Comparison of ENCODE assay signal across 1 cellular context in the genomic region with DNA sequence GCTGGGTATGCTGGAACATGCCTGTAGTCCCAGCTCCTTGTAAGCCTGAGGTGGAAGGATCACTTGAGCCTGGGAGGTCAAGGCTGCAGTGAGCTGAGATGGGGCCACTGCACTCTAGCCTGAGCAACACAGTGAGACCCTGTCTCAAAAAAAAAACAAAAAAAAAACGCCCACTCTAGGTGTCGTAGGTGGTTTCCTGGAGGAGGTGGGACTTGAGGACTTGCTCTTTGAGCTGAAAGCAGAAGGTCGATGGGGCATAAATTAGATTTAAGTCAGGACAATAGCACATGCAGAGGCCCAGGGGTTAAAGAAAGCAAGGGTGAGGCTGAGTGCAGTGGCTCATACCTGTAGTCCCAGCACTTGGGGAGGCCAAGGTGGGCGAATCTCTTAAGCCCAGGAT.
TF ChIP-seq lines count a peak whose summit lies in the region.

No MANE protein-coding gene starts in this region.

TF ChIP-seq in WTC11, 78 proteins besides CTCF, POLR2A, EP300 and RAD21 (continued from another document):
- TF ChIP-seq, protein P1, sequence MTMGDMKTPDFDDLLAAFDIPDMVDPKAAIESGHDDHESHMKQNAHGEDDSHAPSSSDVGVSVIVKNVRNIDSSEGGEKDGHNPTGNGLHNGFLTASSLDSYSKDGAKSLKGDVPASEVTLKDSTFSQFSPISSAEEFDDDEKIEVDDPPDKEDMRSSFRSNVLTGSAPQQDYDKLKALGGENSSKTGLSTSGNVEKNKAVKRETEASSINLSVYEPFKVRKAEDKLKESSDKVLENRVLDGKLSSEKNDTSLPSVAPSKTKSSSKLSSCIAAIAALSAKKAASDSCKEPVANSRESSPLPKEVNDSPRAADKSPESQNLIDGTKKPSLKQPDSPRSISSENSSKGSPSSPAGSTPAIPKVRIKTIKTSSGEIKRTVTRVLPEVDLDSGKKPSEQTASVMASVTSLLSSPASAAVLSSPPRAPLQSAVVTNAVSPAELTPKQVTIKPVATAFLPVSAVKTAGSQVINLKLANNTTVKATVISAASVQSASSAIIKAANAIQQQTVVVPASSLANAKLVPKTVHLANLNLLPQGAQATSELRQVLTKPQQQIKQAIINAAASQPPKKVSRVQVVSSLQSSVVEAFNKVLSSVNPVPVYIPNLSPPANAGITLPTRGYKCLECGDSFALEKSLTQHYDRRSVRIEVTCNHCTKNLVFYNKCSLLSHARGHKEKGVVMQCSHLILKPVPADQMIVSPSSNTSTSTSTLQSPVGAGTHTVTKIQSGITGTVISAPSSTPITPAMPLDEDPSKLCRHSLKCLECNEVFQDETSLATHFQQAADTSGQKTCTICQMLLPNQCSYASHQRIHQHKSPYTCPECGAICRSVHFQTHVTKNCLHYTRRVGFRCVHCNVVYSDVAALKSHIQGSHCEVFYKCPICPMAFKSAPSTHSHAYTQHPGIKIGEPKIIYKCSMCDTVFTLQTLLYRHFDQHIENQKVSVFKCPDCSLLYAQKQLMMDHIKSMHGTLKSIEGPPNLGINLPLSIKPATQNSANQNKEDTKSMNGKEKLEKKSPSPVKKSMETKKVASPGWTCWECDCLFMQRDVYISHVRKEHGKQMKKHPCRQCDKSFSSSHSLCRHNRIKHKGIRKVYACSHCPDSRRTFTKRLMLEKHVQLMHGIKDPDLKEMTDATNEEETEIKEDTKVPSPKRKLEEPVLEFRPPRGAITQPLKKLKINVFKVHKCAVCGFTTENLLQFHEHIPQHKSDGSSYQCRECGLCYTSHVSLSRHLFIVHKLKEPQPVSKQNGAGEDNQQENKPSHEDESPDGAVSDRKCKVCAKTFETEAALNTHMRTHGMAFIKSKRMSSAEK (CRISPR knock-in tag; IDR thresholded peaks at IDR 0.05; ENCODE audit: borderline replicate concordance): no peak
- TF ChIP-seq MXD4 (CRISPR knock-in tag; IDR thresholded peaks at IDR 0.05; ENCODE audit: borderline replicate concordance): no peak
- TF ChIP-seq ETV6 (CRISPR knock-in tag; IDR thresholded peaks at IDR 0.05): no peak
- TF ChIP-seq NFATC4 (CRISPR knock-in tag; IDR thresholded peaks at IDR 0.05): no peak
- no peak for TF ChIP-seq TP53 (CRISPR knock-in tag; IDR thresholded peaks at IDR 0.05)
- TF ChIP-seq SMAD3 (CRISPR knock-in tag; IDR thresholded peaks at IDR 0.05; ENCODE audit: borderline replicate concordance): no peak
- TF ChIP-seq, protein P2, sequence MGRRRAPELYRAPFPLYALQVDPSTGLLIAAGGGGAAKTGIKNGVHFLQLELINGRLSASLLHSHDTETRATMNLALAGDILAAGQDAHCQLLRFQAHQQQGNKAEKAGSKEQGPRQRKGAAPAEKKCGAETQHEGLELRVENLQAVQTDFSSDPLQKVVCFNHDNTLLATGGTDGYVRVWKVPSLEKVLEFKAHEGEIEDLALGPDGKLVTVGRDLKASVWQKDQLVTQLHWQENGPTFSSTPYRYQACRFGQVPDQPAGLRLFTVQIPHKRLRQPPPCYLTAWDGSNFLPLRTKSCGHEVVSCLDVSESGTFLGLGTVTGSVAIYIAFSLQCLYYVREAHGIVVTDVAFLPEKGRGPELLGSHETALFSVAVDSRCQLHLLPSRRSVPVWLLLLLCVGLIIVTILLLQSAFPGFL (CRISPR knock-in tag; IDR thresholded peaks at IDR 0.05; ENCODE audit: borderline replicate concordance): no peak
- no peak for TF ChIP-seq KAT7 (CRISPR knock-in tag; IDR thresholded peaks at IDR 0.05; ENCODE audit: borderline replicate concordance)
TF ChIP-seq in WTC11: peak in this region for 0.
